ENCODE assay signal across 14 cellular contexts in genomic region chr20:62576815-62577214, GRCh38.
A peak's percentile ranks its signal among the peaks of the same experiment; 100 is the strongest.
DNase-seq lines count a peak whose midpoint lies in the region; ATAC-seq, FAIRE-seq and TF ChIP-seq lines count a peak whose summit lies in the region.
"Had no signal": no experiment of that assay in that cellular context is flagged by ENCODE, and none has a peak within 500 bp of the region (broad histone marks: within the 10 kb centered on the region; RNA-seq: fewer than 3 reads in every experiment).

No MANE protein-coding gene starts in this region.

- intact Hi-C loops in Right ventricle myocardium superior (cut with DNase I) (no loop called here), cardiac septum (cut with DNase I) (loop anchor here (5.0 kb wide), 1 partner anchor 75 kb away; no protein-coding TSS in a partner anchor)

- H3K27me3 ChIP-seq in brain microvascular endothelial cell (replicated peaks), result peaks cover 16% of the 10 kb centered on the region

- TF ChIP-seq CTCF in brain microvascular endothelial cell (IDR thresholded peaks at IDR 0.05; ENCODE audit: low read depth, low read length, missing control alignments) (no peak), D721Med (IDR thresholded peaks at IDR 0.05; ENCODE audit: insufficient read depth, missing control alignments) (no peak)

- ATAC-seq in Right ventricle myocardium superior (ENCODE audit: poor library complexity) (peak; percentile 21), GM21381 (IDR thresholded peaks at IDR 0.05; ENCODE audit: unreplicated experiment) (no peak)

- FAIRE-seq in urothelium cell line (lab: Jason Lieb, UNC), result peak; percentile 55
- no peak for FAIRE-seq in D721Med (lab: Jason Lieb, UNC)

- in situ Hi-C loops in brain microvascular endothelial cell (cut with HindIII; ENCODE audit: low pct_ligation_motif_present, low sequenced_read_pairs), result no loop called here

- no peak overlapping the region for H3K27ac ChIP-seq in brain microvascular endothelial cell
- H3K27ac ChIP-seq: body of pancreas, RWPE1, suprapubic skin had no signal

- DNase-seq in Right ventricle myocardium superior (no peak), cardiac septum (ENCODE audit: low spot score) (no peak), brain microvascular endothelial cell (peak; percentile 9), iPS-NIHi11 (ENCODE audit: low spot score) (peak; percentile 86), urothelium cell line (ENCODE audit: low spot score) (peak; percentile 75), D721Med (ENCODE audit: insufficient read length, low spot score) (no peak), Ammon's horn (ENCODE audit: low spot score) (no peak)
- DNase-seq: activated B cell treated with CpG ODN at 0.5 μM for 24 hours; activated T-cell treated with anti-CD3 and anti-CD28 coated beads, Interleukin-2, amount 50 U/mL, for 1 hour had no signal

- no peaks in the 10 kb centered on the region for H3K36me3 ChIP-seq in brain microvascular endothelial cell (replicated peaks)
- H3K36me3 ChIP-seq: suprapubic skin had no signal

- H3K4me3 ChIP-seq in brain microvascular endothelial cell (ENCODE audit: low read depth, low read length), result no peak overlapping the region
- H3K4me3 ChIP-seq: body of pancreas, lung, suprapubic skin had no signal

Comparison
In these comparisons a context has a peak if more than half of its experiments do, and no peak if none do; other contexts are left out.
1. DNase-seq: peak in brain microvascular endothelial cell (single experiment), iPS-NIHi11 (single experiment) and urothelium cell line (single experiment); none in Right ventricle myocardium superior (single experiment), cardiac septum (single experiment), D721Med (single experiment) and Ammon's horn (single experiment).